Comparison of ENCODE assay signal across 8 cellular contexts in the genomic region with DNA sequence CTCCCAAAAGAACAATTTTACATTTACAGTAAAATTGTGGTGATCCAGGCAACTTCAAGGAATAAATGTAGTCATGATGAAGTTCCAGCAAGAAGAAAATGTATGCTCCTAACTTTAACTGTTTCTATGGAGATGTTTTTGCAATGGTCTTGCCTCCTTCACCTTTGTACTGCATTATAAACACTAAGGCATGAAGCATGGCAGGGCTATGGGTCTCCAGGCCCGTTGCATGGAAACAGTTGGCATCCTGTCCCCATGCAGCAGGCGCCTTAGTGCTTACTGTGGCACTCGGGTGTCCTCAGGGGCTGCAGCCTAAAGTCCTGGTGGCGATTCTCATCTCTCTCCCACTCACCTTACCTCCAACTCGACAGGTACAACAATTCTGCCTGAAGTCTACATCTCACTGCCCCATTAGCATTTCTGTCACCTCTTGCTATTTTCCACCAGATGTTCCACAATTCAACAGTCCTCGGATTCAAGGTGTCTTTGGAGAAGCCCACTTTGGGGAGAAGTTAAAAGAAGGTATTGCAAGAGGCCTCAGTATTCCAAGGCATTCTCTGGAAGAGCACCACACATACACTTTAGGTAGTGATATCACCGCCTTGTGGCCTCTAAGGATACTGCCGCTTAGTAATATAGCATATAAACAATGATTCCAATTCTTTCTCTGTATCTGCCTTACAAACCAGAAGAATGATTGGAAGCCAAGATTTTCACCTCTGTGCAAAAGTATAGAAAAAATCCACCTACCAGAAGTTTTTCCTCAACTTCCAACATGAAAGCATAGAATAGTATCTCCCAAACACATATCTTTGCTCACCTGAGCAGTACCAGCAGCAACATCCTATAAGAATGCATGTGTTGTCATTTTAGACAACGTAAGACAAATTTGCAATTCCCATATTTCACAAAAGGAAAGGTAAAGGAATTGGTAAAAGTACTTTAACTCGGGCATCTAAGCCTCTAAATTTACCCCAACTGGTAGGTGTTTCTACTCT.
DNase-seq lines count a peak whose midpoint lies in the region; ATAC-seq and TF ChIP-seq lines count a peak whose summit lies in the region.

No MANE protein-coding gene starts in this region.

- no peak overlapping the region for H3K4me3 ChIP-seq in astrocyte of the cerebellum (ENCODE audit: low read depth, low read length)

- no peak overlapping the region for H3K27ac ChIP-seq in C4-2B

- peak; percentile 87 for TF ChIP-seq CTCF in C4-2B (conservative IDR thresholded peaks at IDR 0.05)
- TF ChIP-seq CTCF in astrocyte of the cerebellum (IDR thresholded peaks at IDR 0.05; ENCODE audit: low read depth, low read length, missing control alignments): peak; percentile 74

- DNase-seq in NCI-H1694 treated with DMSO at 0.1 percent for 48 hours (lab: John Stamatoyannopoulos, UW) (peak; percentile 37), astrocyte of the cerebellum (ENCODE audit: low read depth) (no peak), left kidney (ENCODE audit: low read depth, low spot score) (peak; percentile 74), epidermal melanocyte (ENCODE audit: insufficient read length, low spot score) (no peak)

- in situ Hi-C loops in astrocyte of the cerebellum (cut with HindIII; ENCODE audit: low sequenced_read_pairs): no loop called here

- ATAC-seq in GM18909 (IDR thresholded peaks at IDR 0.05; ENCODE audit: poor library complexity, unreplicated experiment) (peak; percentile 55), HG02981 (IDR thresholded peaks at IDR 0.05; ENCODE audit: unreplicated experiment) (no peak), HG02610 (IDR thresholded peaks at IDR 0.05; ENCODE audit: unreplicated experiment) (no peak)

Comparison
In these comparisons a context has a peak if more than half of its experiments do, and no peak if none do; other contexts are left out.
1. DNase-seq: peak in NCI-H1694 treated with DMSO at 0.1 percent for 48 hours (single experiment) and left kidney (single experiment); none in astrocyte of the cerebellum (single experiment) and epidermal melanocyte (single experiment).